In genomic region chr17:29591737-29592624, GRCh38 we compare ENCODE assay signal across 8 cellular contexts. TPM values are rescaled to one million over a fixed set of nuclear protein-coding genes. Genes with fewer than 3 reads are reported as not detected.
A peak's percentile ranks its signal among the peaks of the same experiment; 100 is the strongest.
DNase-seq lines count a peak whose midpoint lies in the region; ATAC-seq, FAIRE-seq and TF ChIP-seq lines count a peak whose summit lies in the region.

No MANE protein-coding gene starts in this region.

- H3K9me1 ChIP-seq in keratinocyte (ENCODE audit: control insufficient read depth, extremely low read depth, insufficient read depth, low read length), result no peaks in the 10 kb centered on the region

- peak overlapping the region in 2 of 3 experiments; percentile 25 to 45 for H3K4me3 ChIP-seq in keratinocyte (ENCODE audit: control insufficient read depth in 2 of 3, extremely low read depth in 1 of 3, insufficient read depth in 2 of 3, low read depth in 1 of 3, low read length in 3 of 3)

- no peak for ATAC-seq in HG03520 (IDR thresholded peaks at IDR 0.05; ENCODE audit: unreplicated experiment)

- H3K9me3 ChIP-seq in keratinocyte (ENCODE audit: control insufficient read depth, low read depth, low read length), result no peaks in the 10 kb centered on the region

- H3K4me2 ChIP-seq in keratinocyte (ENCODE audit: control insufficient read depth, extremely low read depth, insufficient read depth, low read depth, low read length), result peak overlapping the region; percentile 88

- H3K4me1 ChIP-seq in keratinocyte (ENCODE audit: control insufficient read depth, extremely low read depth, insufficient read depth, low read length), result peaks cover 60% of the 10 kb centered on the region

- peaks cover 39% of the 10 kb centered on the region for H3K79me2 ChIP-seq in keratinocyte (ENCODE audit: control insufficient read depth, insufficient read depth, low read length)

- FAIRE-seq in keratinocyte (lab: Jason Lieb, UNC), result no peak

- H3K27me3 ChIP-seq in keratinocyte (ENCODE audit: control insufficient read depth, extremely low read depth, insufficient read depth, low read length), result no peaks in the 10 kb centered on the region

- H3K36me3 ChIP-seq in keratinocyte (ENCODE audit: control insufficient read depth in 2 of 2, extremely low read depth in 1 of 2, insufficient read depth in 2 of 2, low read length in 2 of 2), result no peaks in the 10 kb centered on the region

- H3K9ac ChIP-seq in keratinocyte (ENCODE audit: control insufficient read depth, extremely low read depth, insufficient read depth, low read length), result peak overlapping the region; percentile 71

- dilution Hi-C loops in keratinocyte (cut with MboI; ENCODE audit: extremely low pct_ligation_motif_present, low sequenced_read_pairs), result no loop called here

- peak; percentile 81 to 97 (median 94) for TF ChIP-seq CTCF in keratinocyte (optimal IDR thresholded peaks at IDR 0.05 in 1 of 3, IDR thresholded peaks at IDR 0.05 in 1 of 3, conservative IDR thresholded peaks at IDR 0.05 in 1 of 3; ENCODE audit: extremely low read depth in 1 of 3, insufficient read depth in 2 of 3, low read length in 3 of 3)

- H2AFZ ChIP-seq in keratinocyte (ENCODE audit: control insufficient read depth, low read length), result peak overlapping the region; percentile 11

- H4K20me1 ChIP-seq in keratinocyte (ENCODE audit: control insufficient read depth, extremely low read depth, insufficient read depth, low read length), result peaks cover 7% of the 10 kb centered on the region

- H3K27ac ChIP-seq in keratinocyte (ENCODE audit: control insufficient read depth, insufficient read depth, low read length), result peak overlapping the region; percentile 68

- peak; percentile 81 to 83 for DNase-seq in AML-193 (lab: John Stamatoyannopoulos, UW)
- DNase-seq in HCEC 1CT, result peak; percentile 69
- peak; percentile 92 for DNase-seq in NCI-H345 (lab: John Stamatoyannopoulos, UW)
- DNase-seq in activated CD4-positive, CD25-positive, alpha-beta regulatory T cell (lab: John Stamatoyannopoulos, UW), result peak; percentile 61 to 73 (median 68)
- DNase-seq in central memory CD4-positive, alpha-beta T cell, result peak; percentile 62
- no peak for DNase-seq in keratinocyte (ENCODE audit: low read depth, low spot score)
- peak; percentile 74 to 87 (median 82) for DNase-seq in stimulated activated CD4-positive, alpha-beta T cell treated with anti-CD3 and anti-CD28 coated beads, Interleukin-12 subunit alpha, Interleukin-12 subunit beta, amount 100 ng/mL, for 48 hours (ENCODE audit: low read depth in 2 of 3, low spot score in 1 of 3)

RNA-seq across cellular contexts. Expression of gene ANKRD13B, which starts 1.0 kb away (rescaled TPM):
- polyA plus RNA-seq in keratinocyte, result 3.7 to 6.5 TPM (median 5.0 TPM) in 3 replicates
- 3.7 TPM for polyA plus RNA-seq in keratinocyte (2011; ENCODE audit: low read depth)
- polyA plus RNA-seq in keratinocyte (2011; cell fraction: cytosol; rRNA removed), result 2.8 and 5.7 TPM in 2 replicates
- 13.0 and 14.3 TPM in 2 replicates for polyA plus RNA-seq in keratinocyte (2011; cell fraction: nucleus; rRNA removed)
- polyA plus RNA-seq in keratinocyte (2012; ENCODE audit: low replicate concordance), result 6.7 and 7.8 TPM in 2 replicates
- polyA minus RNA-seq in keratinocyte, result 4.8 to 12.7 TPM (median 5.3 TPM) in 3 replicates
- polyA minus RNA-seq in keratinocyte (2011; cell fraction: cytosol; rRNA and poly(A)+ RNA removed), result 12.9 TPM
- polyA minus RNA-seq in keratinocyte (2011; cell fraction: nucleus; rRNA and poly(A)+ RNA removed), result 6.2 and 9.9 TPM in 2 replicates

RNA-seq across cellular contexts. Expression of gene GIT1, which starts 2.5 kb away (rescaled TPM):
- 35.9 to 42.7 TPM (median 37.9 TPM) in 3 replicates for polyA plus RNA-seq in keratinocyte
- 34.5 TPM for polyA plus RNA-seq in keratinocyte (2011; ENCODE audit: low read depth)
- 26.3 and 43.3 TPM in 2 replicates for polyA plus RNA-seq in keratinocyte (2011; cell fraction: cytosol; rRNA removed)
- polyA plus RNA-seq in keratinocyte (2011; cell fraction: nucleus; rRNA removed), result 55.9 and 64.8 TPM in 2 replicates
- 28.3 and 36.4 TPM in 2 replicates for polyA plus RNA-seq in keratinocyte (2012; ENCODE audit: low replicate concordance)
- polyA minus RNA-seq in keratinocyte, result 43.0 to 93.0 TPM (median 49.5 TPM) in 3 replicates
- 58.7 TPM for polyA minus RNA-seq in keratinocyte (2011; cell fraction: cytosol; rRNA and poly(A)+ RNA removed)
- polyA minus RNA-seq in keratinocyte (2011; cell fraction: nucleus; rRNA and poly(A)+ RNA removed), result 36.5 and 45.9 TPM in 2 replicates

RNA-seq across cellular contexts. Expression of gene TP53I13, which starts 23.5 kb away (rescaled TPM):
- polyA plus RNA-seq in keratinocyte, result 11.9 to 34.7 TPM (median 14.5 TPM) in 3 replicates
- polyA plus RNA-seq in keratinocyte (2011; ENCODE audit: low read depth), result 4.4 TPM
- polyA plus RNA-seq in keratinocyte (2011; cell fraction: cytosol; rRNA removed), result 5.8 and 16.5 TPM in 2 replicates
- 71.4 and 101 TPM in 2 replicates for polyA plus RNA-seq in keratinocyte (2011; cell fraction: nucleus; rRNA removed)
- 17.7 and 24.8 TPM in 2 replicates for polyA plus RNA-seq in keratinocyte (2012; ENCODE audit: low replicate concordance)
- polyA minus RNA-seq in keratinocyte, result 10.9 to 22.2 TPM (median 13.1 TPM) in 3 replicates
- 39.5 TPM for polyA minus RNA-seq in keratinocyte (2011; cell fraction: cytosol; rRNA and poly(A)+ RNA removed)
- 21.7 and 26.6 TPM in 2 replicates for polyA minus RNA-seq in keratinocyte (2011; cell fraction: nucleus; rRNA and poly(A)+ RNA removed)

RNA-seq across cellular contexts. Expression of gene ABHD15, which starts 25.1 kb away (rescaled TPM):
- 6.2 to 6.9 TPM (median 6.8 TPM) in 3 replicates for polyA plus RNA-seq in keratinocyte
- 1.5 TPM for polyA plus RNA-seq in keratinocyte (2011; ENCODE audit: low read depth)
- 5.3 and 5.5 TPM in 2 replicates for polyA plus RNA-seq in keratinocyte (2011; cell fraction: cytosol; rRNA removed)
- 11.2 and 11.7 TPM in 2 replicates for polyA plus RNA-seq in keratinocyte (2011; cell fraction: nucleus; rRNA removed)
- polyA plus RNA-seq in keratinocyte (2012; ENCODE audit: low replicate concordance), result 2.8 and 7.5 TPM in 2 replicates
- polyA minus RNA-seq in keratinocyte, result 9.9 to 13.5 TPM (median 13.0 TPM) in 3 replicates
- polyA minus RNA-seq in keratinocyte (2011; cell fraction: cytosol; rRNA and poly(A)+ RNA removed), result 12.3 TPM
- polyA minus RNA-seq in keratinocyte (2011; cell fraction: nucleus; rRNA and poly(A)+ RNA removed), result 12.8 and 13.8 TPM in 2 replicates

RNA-seq across cellular contexts. Expression of gene CORO6, which starts 30.7 kb away (rescaled TPM):
- 20.5 to 50.9 TPM (median 28.8 TPM) in 3 replicates for polyA plus RNA-seq in keratinocyte
- 6.6 TPM for polyA plus RNA-seq in keratinocyte (2011; ENCODE audit: low read depth)
- polyA plus RNA-seq in keratinocyte (2011; cell fraction: cytosol; rRNA removed), result 9.2 and 10.8 TPM in 2 replicates
- polyA plus RNA-seq in keratinocyte (2011; cell fraction: nucleus; rRNA removed), result 191 and 224 TPM in 2 replicates
- 14.6 and 16.8 TPM in 2 replicates for polyA plus RNA-seq in keratinocyte (2012; ENCODE audit: low replicate concordance)
- 34.8 to 68.4 TPM (median 42.9 TPM) in 3 replicates for polyA minus RNA-seq in keratinocyte
- 17.6 TPM for polyA minus RNA-seq in keratinocyte (2011; cell fraction: cytosol; rRNA and poly(A)+ RNA removed)
- polyA minus RNA-seq in keratinocyte (2011; cell fraction: nucleus; rRNA and poly(A)+ RNA removed), result 35.6 and 40.7 TPM in 2 replicates
